30 cellular contexts compared by ENCODE assay signal in genomic region chr4:149784018-149784417, GRCh38. TPM values are rescaled to one million over a fixed set of nuclear protein-coding genes. Genes with fewer than 3 reads are reported as not detected.
DNase-seq lines count a peak whose midpoint lies in the region; ATAC-seq, FAIRE-seq and TF ChIP-seq lines count a peak whose summit lies in the region.
"Had no signal": no experiment of that assay in that cellular context is flagged by ENCODE, and none has a peak within 500 bp of the region (broad histone marks: within the 10 kb centered on the region; RNA-seq: fewer than 3 reads in every experiment).

No MANE protein-coding gene starts in this region.

- H3K36me3 ChIP-seq in bronchial epithelial cell (ENCODE audit: control insufficient read depth, insufficient read depth, low read length) (no peaks in the 10 kb centered on the region), psoas muscle (ENCODE audit: insufficient read depth in 1 of 2, low read depth in 1 of 2) (no peaks in the 10 kb centered on the region), upper lobe of left lung (no peaks in the 10 kb centered on the region)
- H3K36me3 ChIP-seq: BLaER1, gastroesophageal sphincter, lower lobe of right lung, neutrophil, tibial nerve had no signal

- H3K4me1 ChIP-seq in psoas muscle: no peaks in the 10 kb centered on the region
- no peaks in the 10 kb centered on the region for H3K4me1 ChIP-seq in upper lobe of left lung
- H3K4me1 ChIP-seq: BLaER1, Caco-2, gastroesophageal sphincter, lower lobe of right lung, tibial nerve had no signal

- H3K27ac ChIP-seq in psoas muscle (no peak overlapping the region), upper lobe of left lung (no peak overlapping the region)
- H3K27ac ChIP-seq: BLaER1, gastroesophageal sphincter, lower lobe of right lung, neutrophil, tibial nerve had no signal

- no peak for FAIRE-seq in bronchial epithelial cell (lab: Jason Lieb, UNC)
- FAIRE-seq: H1, HepG2, keratinocyte had no signal

- intact Hi-C loops in psoas muscle (cut with DNase I): no loop called here

- WGBS in psoas muscle, 3 donors: 88 to 90% (median 90%) methylated on average over 2 of the region's 2 CpGs
- 77 to 90% methylated on average over 2 of the region's 2 CpGs for WGBS in upper lobe of left lung, 2 donors

- no peaks in the 10 kb centered on the region for H3K9me3 ChIP-seq in psoas muscle
- no peaks in the 10 kb centered on the region for H3K9me3 ChIP-seq in upper lobe of left lung
- H3K9me3 ChIP-seq: BLaER1, Caco-2, gastroesophageal sphincter, lower lobe of right lung, neutrophil, tibial nerve had no signal

- no peak overlapping the region for H3K4me3 ChIP-seq in bronchial epithelial cell (ENCODE audit: low read depth, low read length)
- no peak overlapping the region for H3K4me3 ChIP-seq in psoas muscle
- H3K4me3 ChIP-seq in upper lobe of left lung: no peak overlapping the region
- H3K4me3 ChIP-seq: BLaER1, gastroesophageal sphincter, lower lobe of right lung, tibial nerve had no signal

- H3K4me3 Mint-ChIP-seq in activated naive CD8-positive, alpha-beta T cell treated with anti-CD3 and anti-CD28 coated beads for 36 hours: no peak overlapping the region
- H3K4me3 Mint-ChIP-seq: stimulated activated naive CD8-positive, alpha-beta T cell treated with anti-CD3 and anti-CD28 coated beads, Interleukin-15, amount 100 ng/mL, for 72 hours; WTC11 had no signal

- no peaks in the 10 kb centered on the region for H3K9me3 Mint-ChIP-seq in activated naive CD8-positive, alpha-beta T cell treated with anti-CD3 and anti-CD28 coated beads for 36 hours

- no peaks in the 10 kb centered on the region for H3K4me1 Mint-ChIP-seq in activated naive CD8-positive, alpha-beta T cell treated with anti-CD3 and anti-CD28 coated beads for 36 hours
- H3K4me1 Mint-ChIP-seq: stimulated activated naive CD8-positive, alpha-beta T cell treated with anti-CD3 and anti-CD28 coated beads, Interleukin-15, amount 100 ng/mL, for 72 hours had no signal

- H3K36me3 Mint-ChIP-seq in activated naive CD8-positive, alpha-beta T cell treated with anti-CD3 and anti-CD28 coated beads for 36 hours: no peaks in the 10 kb centered on the region
- H3K36me3 Mint-ChIP-seq: WTC11 had no signal

- DNase-seq in COLO829 (ENCODE audit: low spot score) (peak; percentile 20), M059J (ENCODE audit: low read depth) (peak; percentile 42), bronchial epithelial cell (ENCODE audit: low read depth) (peak; percentile 76), kidney glomerular epithelial cell (lab: John Stamatoyannopoulos, UW) (peak; percentile 26), psoas muscle (no peak), NCI-H345 treated with DMSO at 0.1 percent for 48 hours (lab: John Stamatoyannopoulos, UW; ENCODE audit: unreplicated experiment) (no peak), upper lobe of left lung (no peak)
- DNase-seq in activated naive CD8-positive, alpha-beta T cell treated with anti-CD3 and anti-CD28 coated beads for 36 hours: no peak
- DNase-seq: ACHN; activated CD4-positive, alpha-beta T cell treated with anti-CD3 and anti-CD28 coated beads, Interleukin-2, amount 50 U/mL, for 4 hours; activated CD8-positive, alpha-beta memory T cell treated with anti-CD3 and anti-CD28 coated beads, Interleukin-2, amount 50 U/mL, for 48 hours; Caco-2; central memory CD4-positive, alpha-beta T cell; lower lobe of right lung; NCI-H1436 treated with DMSO at 0.1 percent for 48 hours; NCI-H526; RPMI8226; stimulated activated CD4-positive, alpha-beta T cell treated with anti-CD3 and anti-CD28 coated beads, Interleukin-4, amount 100 ng/mL, for 1 hour; stimulated activated naive CD8-positive, alpha-beta T cell treated with anti-CD3 and anti-CD28 coated beads, Interleukin-15, amount 100 ng/mL, for 72 hours; T-helper 9 cell had no signal

- no peaks in the 10 kb centered on the region for H3K27me3 Mint-ChIP-seq in activated naive CD8-positive, alpha-beta T cell treated with anti-CD3 and anti-CD28 coated beads for 36 hours
- H3K27me3 Mint-ChIP-seq: stimulated activated naive CD8-positive, alpha-beta T cell treated with anti-CD3 and anti-CD28 coated beads, Interleukin-15, amount 100 ng/mL, for 72 hours had no signal

- TF ChIP-seq CTCF in bronchial epithelial cell (IDR thresholded peaks at IDR 0.05; ENCODE audit: insufficient read depth, low read length, severe bottlenecking) (no peak), psoas muscle (IDR thresholded peaks at IDR 0.05) (no peak), upper lobe of left lung (IDR thresholded peaks at IDR 0.05) (no peak)

- no peak overlapping the region for H3K27ac Mint-ChIP-seq in activated naive CD8-positive, alpha-beta T cell treated with anti-CD3 and anti-CD28 coated beads for 36 hours
- H3K27ac Mint-ChIP-seq: stimulated activated naive CD8-positive, alpha-beta T cell treated with anti-CD3 and anti-CD28 coated beads, Interleukin-15, amount 100 ng/mL, for 72 hours; WTC11 had no signal

- ATAC-seq in psoas muscle (no peak), upper lobe of left lung (ENCODE audit: low FRiP score in 2 of 2) (no peak)
- ATAC-seq: gastroesophageal sphincter; HepG2; lower lobe of right lung; stimulated activated naive CD8-positive, alpha-beta T cell treated with anti-CD3 and anti-CD28 coated beads, Interleukin-15, amount 100 ng/mL, for 72 hours; WTC11 had no signal

- no peak for TF ChIP-seq POLR2A in upper lobe of left lung (IDR thresholded peaks at IDR 0.05)

- H3K27me3 ChIP-seq in bronchial epithelial cell (ENCODE audit: control insufficient read depth, insufficient read depth, low read length) (no peaks in the 10 kb centered on the region), psoas muscle (ENCODE audit: insufficient read depth in 3 of 3, low read length in 2 of 3) (no peaks in the 10 kb centered on the region), upper lobe of left lung (no peaks in the 10 kb centered on the region)
- H3K27me3 ChIP-seq: BLaER1, gastroesophageal sphincter, neutrophil, tibial nerve had no signal

- no peak for TF ChIP-seq EP300 in upper lobe of left lung (IDR thresholded peaks at IDR 0.05)

RNA-seq across cellular contexts. Expression of gene IQCM, which starts 31.6 kb away (rescaled TPM):
- total RNA-seq in M059J (2014; rRNA removed; shearing (Covaris generic)): not detected in 2 replicates
- total RNA-seq in bronchial epithelial cell (not detected in 2 replicates), psoas muscle (1 to 10 TPM in 1 of 4 donors, not detected in 3; 1.1 TPM), upper lobe of left lung (not detected)
- polyA plus RNA-seq in psoas muscle: not detected
- total RNA-seq in activated naive CD8-positive, alpha-beta T cell treated with anti-CD3 and anti-CD28 coated beads for 36 hours: not detected
- total RNA-seq: Caco-2, epithelial cell of proximal tubule, gastroesophageal sphincter, H1, HepG2, lower lobe of right lung, tibial nerve had no signal
- polyA plus RNA-seq: adipose tissue, H1, HepG2, keratinocyte had no signal

Comparison
In these comparisons a context has a peak if more than half of its experiments do, and no peak if none do; other contexts are left out.
1. DNase-seq: peak in COLO829 (single experiment), M059J (single experiment), bronchial epithelial cell (single experiment) and kidney glomerular epithelial cell (single experiment); none in psoas muscle (0 of 2), NCI-H345 treated with DMSO at 0.1 percent for 48 hours (single experiment), activated naive CD8-positive, alpha-beta T cell treated with anti-CD3 and anti-CD28 coated beads for 36 hours (single experiment) and upper lobe of left lung (0 of 2).